Comparison of ENCODE assay signal across 1 cellular context in genomic region chr1:78722947-78723346, GRCh38.
TF ChIP-seq lines count a peak whose summit lies in the region.

No MANE protein-coding gene starts in this region.

TF ChIP-seq in SK-N-SH, 30 proteins besides CTCF, POLR2A, EP300 and RAD21:
- TF ChIP-seq PBX3 (IDR thresholded peaks at IDR 0.05) (peak; percentile 81), TEAD4 (IDR thresholded peaks at IDR 0.05; ENCODE audit: borderline replicate concordance, insufficient read depth) (peak; percentile 83; the same call in 1 of the 2 replicates), ZBTB33 (IDR thresholded peaks at IDR 0.05; ENCODE audit: borderline replicate concordance, low read depth) (0 out of 2 replicates have a peak, but pooled peaks have one; percentile 21), FOSL2 (IDR thresholded peaks at IDR 0.05; ENCODE audit: borderline replicate concordance, low read depth) (peak; percentile 49; the same call in 1 of the 2 replicates), JUND (IDR thresholded peaks at IDR 0.05) (peak; percentile 11), RCOR1 (IDR thresholded peaks at IDR 0.05; ENCODE audit: low read length) (no peak), POLR2AphosphoS5 (IDR thresholded peaks at IDR 0.05; ENCODE audit: low read depth, low read length) (peak; percentile 62; the same call in 1 of the 2 replicates), TCF12 (IDR thresholded peaks at IDR 0.05) (peak; percentile 87), NFIC (IDR thresholded peaks at IDR 0.05; ENCODE audit: borderline replicate concordance) (peak; percentile 54; the same call in 1 of the 2 replicates), FOXM1 (IDR thresholded peaks at IDR 0.05; ENCODE audit: low read depth) (no peak)
TF ChIP-seq in SK-N-SH: peak in this region for 8.
